1 cellular context compared by ENCODE assay signal in the genomic region with DNA sequence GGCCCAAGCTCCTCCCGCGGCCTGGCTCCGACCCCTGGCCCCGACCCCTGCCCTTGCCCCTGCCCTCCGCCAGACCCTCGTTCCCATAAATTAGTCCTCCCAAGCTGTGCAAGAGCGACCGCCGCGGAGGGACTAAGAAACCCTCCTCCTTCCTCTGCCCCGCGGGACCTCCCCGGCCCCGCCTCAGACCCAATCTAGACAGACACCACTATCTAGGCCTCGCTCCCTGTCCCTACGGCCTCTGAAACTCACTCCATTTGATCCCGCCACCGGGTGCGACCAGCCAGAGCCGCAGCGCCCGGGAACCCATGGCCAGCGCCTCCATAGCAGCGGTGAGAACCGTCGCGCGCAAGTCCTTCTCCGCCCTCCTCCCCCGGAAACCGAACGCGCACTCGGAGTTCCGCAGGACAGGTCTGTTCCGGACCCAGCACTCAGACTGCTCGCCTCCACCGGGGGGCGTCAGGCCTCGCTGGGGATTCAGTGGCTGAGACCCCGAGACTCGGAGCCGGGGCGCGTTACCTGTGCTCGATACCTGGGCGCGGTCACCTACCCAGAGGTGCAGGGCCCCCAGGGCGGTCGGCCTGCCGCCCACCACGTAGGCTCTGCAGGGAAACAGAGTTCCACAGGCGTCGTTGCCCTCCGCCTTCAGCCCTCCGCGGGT.
TF ChIP-seq lines count a peak whose summit lies in the region.

A gene (minus strand): TSS at position 331 of the 661 bp plus-strand sequence. CDS start 6 bp downstream, at position 325.

TF ChIP-seq in WTC11, 78 proteins besides CTCF, POLR2A, EP300 and RAD21 (continued from another document):
- TF ChIP-seq, protein P1, sequence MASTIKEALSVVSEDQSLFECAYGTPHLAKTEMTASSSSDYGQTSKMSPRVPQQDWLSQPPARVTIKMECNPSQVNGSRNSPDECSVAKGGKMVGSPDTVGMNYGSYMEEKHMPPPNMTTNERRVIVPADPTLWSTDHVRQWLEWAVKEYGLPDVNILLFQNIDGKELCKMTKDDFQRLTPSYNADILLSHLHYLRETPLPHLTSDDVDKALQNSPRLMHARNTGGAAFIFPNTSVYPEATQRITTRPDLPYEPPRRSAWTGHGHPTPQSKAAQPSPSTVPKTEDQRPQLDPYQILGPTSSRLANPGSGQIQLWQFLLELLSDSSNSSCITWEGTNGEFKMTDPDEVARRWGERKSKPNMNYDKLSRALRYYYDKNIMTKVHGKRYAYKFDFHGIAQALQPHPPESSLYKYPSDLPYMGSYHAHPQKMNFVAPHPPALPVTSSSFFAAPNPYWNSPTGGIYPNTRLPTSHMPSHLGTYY (CRISPR knock-in tag; IDR thresholded peaks at IDR 0.05), result no peak
- TF ChIP-seq ZNF416 (CRISPR knock-in tag; IDR thresholded peaks at IDR 0.05) (no peak), HMGA2 (CRISPR knock-in tag; IDR thresholded peaks at IDR 0.05) (no peak), ZNF232 (CRISPR knock-in tag; IDR thresholded peaks at IDR 0.05) (peak; percentile 46; the same call in 1 of the 2 replicates), CBFB (CRISPR knock-in tag; IDR thresholded peaks at IDR 0.05; ENCODE audit: low read depth) (0 out of 2 replicates have a peak, but pooled peaks have one; percentile 81), TEAD4 (CRISPR knock-in tag; IDR thresholded peaks at IDR 0.05) (peak; percentile 70; the same call in 1 of the 2 replicates), MYBL2 (CRISPR knock-in tag; IDR thresholded peaks at IDR 0.05) (peak; percentile 91), CREB1 (CRISPR knock-in tag; IDR thresholded peaks at IDR 0.05) (peak; percentile 84; the same call in 1 of the 2 replicates), NR3C1 (CRISPR knock-in tag; conservative IDR thresholded peaks at IDR 0.05; ENCODE audit: low read depth) (0 out of 2 replicates have a peak, but pooled peaks have one; percentile 29), NFATC4 (CRISPR knock-in tag; IDR thresholded peaks at IDR 0.05) (no peak), SMAD4 (CRISPR knock-in tag; IDR thresholded peaks at IDR 0.05) (0 out of 2 replicates have a peak, but pooled peaks have one; percentile 41)
- TF ChIP-seq, protein P2, sequence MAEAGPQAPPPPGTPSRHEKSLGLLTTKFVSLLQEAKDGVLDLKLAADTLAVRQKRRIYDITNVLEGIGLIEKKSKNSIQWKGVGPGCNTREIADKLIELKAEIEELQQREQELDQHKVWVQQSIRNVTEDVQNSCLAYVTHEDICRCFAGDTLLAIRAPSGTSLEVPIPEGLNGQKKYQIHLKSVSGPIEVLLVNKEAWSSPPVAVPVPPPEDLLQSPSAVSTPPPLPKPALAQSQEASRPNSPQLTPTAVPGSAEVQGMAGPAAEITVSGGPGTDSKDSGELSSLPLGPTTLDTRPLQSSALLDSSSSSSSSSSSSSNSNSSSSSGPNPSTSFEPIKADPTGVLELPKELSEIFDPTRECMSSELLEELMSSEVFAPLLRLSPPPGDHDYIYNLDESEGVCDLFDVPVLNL (CRISPR knock-in tag; IDR thresholded peaks at IDR 0.05; ENCODE audit: borderline replicate concordance, low read depth), result peak; percentile 87
- TF ChIP-seq, protein P3, sequence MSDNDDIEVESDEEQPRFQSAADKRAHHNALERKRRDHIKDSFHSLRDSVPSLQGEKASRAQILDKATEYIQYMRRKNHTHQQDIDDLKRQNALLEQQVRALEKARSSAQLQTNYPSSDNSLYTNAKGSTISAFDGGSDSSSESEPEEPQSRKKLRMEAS (CRISPR knock-in tag; IDR thresholded peaks at IDR 0.05), result peak; percentile 75; the same call in 1 of the 2 replicates
- TF ChIP-seq, protein P4, sequence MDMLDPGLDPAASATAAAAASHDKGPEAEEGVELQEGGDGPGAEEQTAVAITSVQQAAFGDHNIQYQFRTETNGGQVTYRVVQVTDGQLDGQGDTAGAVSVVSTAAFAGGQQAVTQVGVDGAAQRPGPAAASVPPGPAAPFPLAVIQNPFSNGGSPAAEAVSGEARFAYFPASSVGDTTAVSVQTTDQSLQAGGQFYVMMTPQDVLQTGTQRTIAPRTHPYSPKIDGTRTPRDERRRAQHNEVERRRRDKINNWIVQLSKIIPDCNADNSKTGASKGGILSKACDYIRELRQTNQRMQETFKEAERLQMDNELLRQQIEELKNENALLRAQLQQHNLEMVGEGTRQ (CRISPR knock-in tag; IDR thresholded peaks at IDR 0.05), result no peak
- TF ChIP-seq, protein P5, sequence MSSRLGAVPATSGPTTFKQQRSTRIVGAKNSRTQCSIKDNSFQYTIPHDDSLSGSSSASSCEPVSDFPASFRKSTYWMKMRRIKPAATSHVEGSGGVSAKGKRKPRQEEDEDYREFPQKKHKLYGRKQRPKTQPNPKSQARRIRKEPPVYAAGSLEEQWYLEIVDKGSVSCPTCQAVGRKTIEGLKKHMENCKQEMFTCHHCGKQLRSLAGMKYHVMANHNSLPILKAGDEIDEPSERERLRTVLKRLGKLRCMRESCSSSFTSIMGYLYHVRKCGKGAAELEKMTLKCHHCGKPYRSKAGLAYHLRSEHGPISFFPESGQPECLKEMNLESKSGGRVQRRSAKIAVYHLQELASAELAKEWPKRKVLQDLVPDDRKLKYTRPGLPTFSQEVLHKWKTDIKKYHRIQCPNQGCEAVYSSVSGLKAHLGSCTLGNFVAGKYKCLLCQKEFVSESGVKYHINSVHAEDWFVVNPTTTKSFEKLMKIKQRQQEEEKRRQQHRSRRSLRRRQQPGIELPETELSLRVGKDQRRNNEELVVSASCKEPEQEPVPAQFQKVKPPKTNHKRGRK (CRISPR knock-in tag; IDR thresholded peaks at IDR 0.05; ENCODE audit: borderline replicate concordance), result 0 out of 2 replicates have a peak, but pooled peaks have one; percentile 28
